ENCODE assay signal across 9 cellular contexts in the genomic region with DNA sequence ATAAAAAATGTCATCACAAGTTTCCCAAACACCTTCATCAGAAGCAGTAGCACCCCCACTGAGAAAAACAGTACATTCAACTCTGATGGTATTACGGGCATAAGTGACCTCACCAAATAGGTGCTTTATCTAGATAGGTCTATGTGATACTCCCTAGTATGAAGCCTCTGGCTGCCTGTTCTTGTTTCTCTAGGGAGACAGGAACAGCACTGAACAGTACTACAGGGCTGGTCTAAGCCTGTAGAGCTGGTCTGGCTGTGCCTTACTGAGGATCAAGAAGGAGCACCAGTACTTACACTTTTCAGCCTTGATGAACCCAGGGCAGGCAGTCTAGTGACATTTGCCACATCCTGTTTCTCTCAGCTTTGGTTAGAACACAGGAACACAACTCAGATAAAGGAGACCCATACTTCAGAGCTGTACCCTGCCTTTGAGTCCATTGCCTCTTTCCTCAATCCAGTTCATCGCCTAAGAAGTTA. TPM values are rescaled to one million over a fixed set of nuclear protein-coding genes. Genes with fewer than 3 reads are reported as not detected.
DNase-seq lines count a peak whose midpoint lies in the region; ATAC-seq, FAIRE-seq and TF ChIP-seq lines count a peak whose summit lies in the region.
"Had no signal": no experiment of that assay in that cellular context is flagged by ENCODE, and none has a peak within 500 bp of the region (broad histone marks: within the 10 kb centered on the region; RNA-seq: fewer than 3 reads in every experiment).

No MANE protein-coding gene starts in this region.

- H3K79me2 ChIP-seq in GM12878 (ENCODE audit: control insufficient read depth, insufficient read depth, low read length): no peaks in the 10 kb centered on the region

- no peak for TF ChIP-seq RAD21 in GM12878 (IDR thresholded peaks at IDR 0.05; ENCODE audit: insufficient read depth, low read depth, low read length)

- H3K27ac ChIP-seq in HUES6 (ENCODE audit: low read depth, low read length) (peak overlapping the region; percentile 44), GM12878 (ENCODE audit: control insufficient read depth, insufficient read depth) (peak overlapping the region; percentile 33), upper lobe of right lung (peak overlapping the region; percentile 63)
- H3K27ac ChIP-seq: SJSA1 had no signal

- H3K9me3 ChIP-seq in HUES6 (ENCODE audit: control insufficient read depth, insufficient read depth, low read depth, low read length) (no peaks in the 10 kb centered on the region), GM12878 (replicated peaks; ENCODE audit: control insufficient read depth, insufficient read depth, low read length) (no peaks in the 10 kb centered on the region; the same call in 2 of the 3 replicates), upper lobe of right lung (no peaks in the 10 kb centered on the region)
- H3K9me3 ChIP-seq: SJSA1 had no signal

- no peak for TF ChIP-seq POLR2A in GM12878 (IDR thresholded peaks at IDR 0.05; ENCODE audit: low read depth, low read length)

- RAD21 ChIA-PET in GM12878 (lab: Charles Lee; ENCODE audit: unreplicated experiment): interaction anchor here (0.7 to 3.3 kb wide), 8 partner anchors 10 to 220 kb away, joined by 3 to 26 read pairs (median 6); no protein-coding TSS in a partner anchor

- CTCF ChIA-PET in GM12878 (lab: Yijun Ruan, JAX): interaction anchor here (0.7 to 6.3 kb wide), 9 partner anchors 10 to 251 kb away, joined by 3 to 45 read pairs (median 3); no protein-coding TSS in a partner anchor

- WGBS in GM12878 (ENCODE audit: insufficient coverage, insufficient replicate concordance, low lambda C conversion rate, missing lambda C conversion rate): 46% methylated on average over 2 of the region's 2 CpGs

- peaks cover 37% of the 10 kb centered on the region for H3K4me1 ChIP-seq in HUES6 (ENCODE audit: control insufficient read depth, insufficient read depth, low read length)
- H3K4me1 ChIP-seq in GM12878 (ENCODE audit: control insufficient read depth, insufficient read depth, low read length): peaks cover 20% of the 10 kb centered on the region
- peaks cover 32% of the 10 kb centered on the region for H3K4me1 ChIP-seq in upper lobe of right lung

- ATAC-seq in GM12878 (peak; percentile 75), upper lobe of right lung (peak; percentile 60)

- H3K4me3 ChIP-seq in HUES6 (ENCODE audit: low read depth, low read length) (no peak overlapping the region), GM12878 (no peak overlapping the region), upper lobe of right lung (peak overlapping the region; percentile 4)
- H3K4me3 ChIP-seq: SJSA1 had no signal

- H3K36me3 ChIP-seq in HUES6 (ENCODE audit: control insufficient read depth, insufficient read depth, low read length) (peaks cover 53% of the 10 kb centered on the region), GM12878 (ENCODE audit: control insufficient read depth in 2 of 2, insufficient read depth in 2 of 2, low read length in 1 of 2) (peaks cover 4 to 5% of the 10 kb centered on the region in 2 experiments; a peak in 3 of 4 replicates), upper lobe of right lung (peaks cover 11% of the 10 kb centered on the region)

- no peak for TF ChIP-seq EP300 in GM12878 (IDR thresholded peaks at IDR 0.05; ENCODE audit: borderline replicate concordance in 1 of 2, control insufficient read depth in 1 of 2, low read depth in 2 of 2, low read length in 2 of 2)

- in situ Hi-C loops in GM12878 (cut with MboI): no loop called here

- no TSS peak for BruUV-seq in GM12878 (replicated peaks; lab: Mats Ljungman, UMichigan)

- FAIRE-seq in GM12878 (lab: Jason Lieb, UNC) (no peak), HTR-8/SVneo (lab: Jason Lieb, UNC) (no peak)

- DNase-seq in stimulated activated CD4-positive, alpha-beta T cell treated with anti-CD3 and anti-CD28 coated beads, Interleukin-1b, Interleukin-23, amount 100 ng/mL, for 48 hours: peak; percentile 36
- no peak for DNase-seq in stimulated activated CD4-positive, alpha-beta T cell treated with anti-CD3 and anti-CD28 coated beads, Interleukin-15, amount 100 ng/mL, for 24 hours
- DNase-seq in GM12878 (ENCODE audit: low read depth, low spot score): peak; percentile 48
- no peak for DNase-seq in upper lobe of right lung
- no peak for DNase-seq in medulla oblongata (ENCODE audit: extremely low spot score)
- no peak for DNase-seq in HTR-8/SVneo (ENCODE audit: insufficient read length, low spot score)
- DNase-seq in NCI-H2107 (lab: John Stamatoyannopoulos, UW): no peak

- SMC1A ChIA-PET in GM12878 (lab: Charles Lee; ENCODE audit: uncharacterized antibody, unreplicated experiment): interaction anchor here (0.7 to 3.1 kb wide), 18 partner anchors 9 to 249 kb away, joined by 3 to 19 read pairs (median 4); no protein-coding TSS in a partner anchor

- intact Hi-C loops in GM12878 (cut with micrococcal nuclease; ENCODE audit: unreplicated experiment): no loop called here
- intact Hi-C loops in upper lobe of right lung (cut with DNase I): no loop called here

- no peak for TF ChIP-seq CTCF in GM12878 (IDR thresholded peaks at IDR 0.05 in 2 of 3, conservative IDR thresholded peaks at IDR 0.05 in 1 of 3; ENCODE audit: control insufficient read depth in 2 of 3, extremely low read depth in 1 of 3, insufficient read depth in 1 of 3, low read depth in 3 of 3, low read length in 3 of 3)
- no peak for TF ChIP-seq CTCF in upper lobe of right lung (IDR thresholded peaks at IDR 0.05)

- H3K9ac ChIP-seq in HUES6 (ENCODE audit: low read length): no peak overlapping the region
- no peak overlapping the region for H3K9ac ChIP-seq in GM12878 (ENCODE audit: control insufficient read depth, insufficient read depth, low read length)

- H4K20me1 ChIP-seq in GM12878 (ENCODE audit: control insufficient read depth, insufficient read depth): no peaks in the 10 kb centered on the region

- H3K4me2 ChIP-seq in GM12878 (ENCODE audit: control insufficient read depth, insufficient read depth): peak overlapping the region; percentile 26

- POLR2A ChIA-PET in GM12878 (lab: Charles Lee): interaction anchor here (0.6 to 1.5 kb wide), 5 partner anchors 11 to 249 kb away, joined by 3 to 7 read pairs (median 3); partner anchors contain the start of genes DPH3 and OXNAD1

- no peak overlapping the region for H2AFZ ChIP-seq in GM12878 (ENCODE audit: control insufficient read depth, low read depth, low read length)

- H3K27me3 ChIP-seq in HUES6 (ENCODE audit: control insufficient read depth, insufficient read depth, low read length): no peaks in the 10 kb centered on the region
- no peaks in the 10 kb centered on the region for H3K27me3 ChIP-seq in GM12878 (replicated peaks in 1 of 2; ENCODE audit: control insufficient read depth in 2 of 2, insufficient read depth in 2 of 2, low read length in 1 of 2)
- no peaks in the 10 kb centered on the region for H3K27me3 ChIP-seq in upper lobe of right lung
- H3K27me3 ChIP-seq: SJSA1 had no signal

TF ChIP-seq in GM12878, 131 proteins besides CTCF, POLR2A, EP300 and RAD21 (continues in another document):
- TF ChIP-seq RUNX3 (IDR thresholded peaks at IDR 0.05; ENCODE audit: low read length) (peak; percentile 17; the same call in 1 of the 2 replicates), POLR2AphosphoS5 (IDR thresholded peaks at IDR 0.05; ENCODE audit: low read length) (peak; percentile 56; the same call in 1 of the 2 replicates), IKZF2 (IDR thresholded peaks at IDR 0.05) (peak in 1 of 2 experiments; percentile 41; a peak in 1 of 4 replicates), ZNF24 (IDR thresholded peaks at IDR 0.05) (no peak), SPI1 (IDR thresholded peaks at IDR 0.05; ENCODE audit: borderline replicate concordance, insufficient read depth, low read depth, low read length) (peak; percentile 35; the same call in 1 of the 2 replicates), CREB1 (IDR thresholded peaks at IDR 0.05; ENCODE audit: low read depth) (no peak)

RNA-seq across cellular contexts. Expression of gene OXNAD1, which starts 35.9 kb away (rescaled TPM):
- 46.6 and 47.8 TPM in 2 replicates for total RNA-seq in GM12878 (2013; cell fraction: nucleolus; rRNA removed)
- total RNA-seq in GM12878 (2014; rRNA removed) (18.9 and 20.5 TPM in 2 replicates), GM12878 (2014; rRNA removed; fragmentation: Illumina TruSeq; extraction: Trizol) (13.5 and 14.4 TPM in 2 replicates), GM12878 (2021) (14.5 and 15.4 TPM in 2 replicates), upper lobe of right lung (12.8 TPM)
- 4.2 TPM for polyA plus RNA-seq in GM12878 (2011; ENCODE audit: low read depth)
- polyA plus RNA-seq in GM12878 (2011; rRNA removed) (18.7 and 22.6 TPM in 2 replicates), GM12878 (2014; fragmentation: Illumina TruSeq; extraction: Trizol) (12.9 and 16.9 TPM in 2 replicates), GM12878 (2014; fragmentation: Nextera tagmentation; extraction: Ambion mirVana) (1 to 10 TPM; 5.6 to 6.9 TPM), GM12878 (2014; rRNA removed) (13.2 and 13.5 TPM in 2 replicates), GM12878 (2016; fragmentation: Nextera tagmentation; extraction: Ambion mirVana) (10 to 100 TPM; 24.3 to 27.8 TPM)
- 14.2 and 14.3 TPM in 2 replicates for polyA plus RNA-seq in GM12878 (2011; cell fraction: cytosol; rRNA removed)
- 14.9 and 17.4 TPM in 2 replicates for polyA plus RNA-seq in GM12878 (2011; cell fraction: nucleus; rRNA removed)
- 6.9 and 7.2 TPM in 2 replicates for polyA plus RNA-seq in GM12878 (2012)
- polyA minus RNA-seq in GM12878 (2011; rRNA and poly(A)+ RNA removed): 21.0 and 22.2 TPM in 2 replicates
- polyA minus RNA-seq in GM12878 (2011; cell fraction: cytosol; rRNA and poly(A)+ RNA removed): 6.0 and 10.7 TPM in 2 replicates
- polyA minus RNA-seq in GM12878 (2011; cell fraction: nucleus; rRNA and poly(A)+ RNA removed): 27.0 and 38.5 TPM in 2 replicates

RNA-seq across cellular contexts. Expression of gene DPH3, which starts 36.2 kb away (rescaled TPM):
- 3.3 and 3.5 TPM in 2 replicates for total RNA-seq in GM12878 (2013; cell fraction: nucleolus; rRNA removed)
- total RNA-seq in GM12878 (2014; rRNA removed) (10.7 and 10.8 TPM in 2 replicates), GM12878 (2014; rRNA removed; fragmentation: Illumina TruSeq; extraction: Trizol) (13.0 and 14.7 TPM in 2 replicates), GM12878 (2021) (15.4 and 20.6 TPM in 2 replicates), upper lobe of right lung (29.8 TPM)
- polyA plus RNA-seq in GM12878 (2011; ENCODE audit: low read depth): 5.3 TPM
- polyA plus RNA-seq in GM12878 (2011; rRNA removed) (26.1 and 39.1 TPM in 2 replicates), GM12878 (2014; fragmentation: Illumina TruSeq; extraction: Trizol) (18.0 and 19.0 TPM in 2 replicates), GM12878 (2014; fragmentation: Nextera tagmentation; extraction: Ambion mirVana) (10 to 100 TPM; 67.1 to 71.8 TPM), GM12878 (2014; rRNA removed) (9.2 and 10.9 TPM in 2 replicates), GM12878 (2016; fragmentation: Nextera tagmentation; extraction: Ambion mirVana) (10 to 100 TPM; 50.6 to 54.8 TPM)
- polyA plus RNA-seq in GM12878 (2011; cell fraction: cytosol; rRNA removed): 7.1 and 7.3 TPM in 2 replicates
- 3.4 and 5.5 TPM in 2 replicates for polyA plus RNA-seq in GM12878 (2011; cell fraction: nucleus; rRNA removed)
- polyA plus RNA-seq in GM12878 (2012): 10.3 and 11.2 TPM in 2 replicates
- 5.8 and 6.9 TPM in 2 replicates for polyA minus RNA-seq in GM12878 (2011; rRNA and poly(A)+ RNA removed)
- polyA minus RNA-seq in GM12878 (2011; cell fraction: cytosol; rRNA and poly(A)+ RNA removed): 3.3 and 3.7 TPM in 2 replicates
- polyA minus RNA-seq in GM12878 (2011; cell fraction: nucleus; rRNA and poly(A)+ RNA removed): 2.7 and 3.5 TPM in 2 replicates

Comparison
In these comparisons a context has a peak if more than half of its experiments do, and no peak if none do; other contexts are left out.
1. DNase-seq: peak in stimulated activated CD4-positive, alpha-beta T cell treated with anti-CD3 and anti-CD28 coated beads, Interleukin-1b, Interleukin-23, amount 100 ng/mL, for 48 hours (single experiment) and GM12878 (single experiment); none in stimulated activated CD4-positive, alpha-beta T cell treated with anti-CD3 and anti-CD28 coated beads, Interleukin-15, amount 100 ng/mL, for 24 hours (single experiment), upper lobe of right lung (single experiment), medulla oblongata (single experiment), HTR-8/SVneo (single experiment) and NCI-H2107 (single experiment).
2. Peak in every context shown above with its lines, with median percentiles within 50 percentile points of each other: H3K27ac ChIP-seq.